Comparison of ENCODE assay signal across 1 cellular context in genomic region chr9:121259935-121260334, GRCh38.
TF ChIP-seq lines count a peak whose summit lies in the region.

No MANE protein-coding gene starts in this region.

TF ChIP-seq in PFSK-1, 5 proteins besides CTCF, POLR2A, EP300 and RAD21 (continued from another document):
- TF ChIP-seq, protein P1, sequence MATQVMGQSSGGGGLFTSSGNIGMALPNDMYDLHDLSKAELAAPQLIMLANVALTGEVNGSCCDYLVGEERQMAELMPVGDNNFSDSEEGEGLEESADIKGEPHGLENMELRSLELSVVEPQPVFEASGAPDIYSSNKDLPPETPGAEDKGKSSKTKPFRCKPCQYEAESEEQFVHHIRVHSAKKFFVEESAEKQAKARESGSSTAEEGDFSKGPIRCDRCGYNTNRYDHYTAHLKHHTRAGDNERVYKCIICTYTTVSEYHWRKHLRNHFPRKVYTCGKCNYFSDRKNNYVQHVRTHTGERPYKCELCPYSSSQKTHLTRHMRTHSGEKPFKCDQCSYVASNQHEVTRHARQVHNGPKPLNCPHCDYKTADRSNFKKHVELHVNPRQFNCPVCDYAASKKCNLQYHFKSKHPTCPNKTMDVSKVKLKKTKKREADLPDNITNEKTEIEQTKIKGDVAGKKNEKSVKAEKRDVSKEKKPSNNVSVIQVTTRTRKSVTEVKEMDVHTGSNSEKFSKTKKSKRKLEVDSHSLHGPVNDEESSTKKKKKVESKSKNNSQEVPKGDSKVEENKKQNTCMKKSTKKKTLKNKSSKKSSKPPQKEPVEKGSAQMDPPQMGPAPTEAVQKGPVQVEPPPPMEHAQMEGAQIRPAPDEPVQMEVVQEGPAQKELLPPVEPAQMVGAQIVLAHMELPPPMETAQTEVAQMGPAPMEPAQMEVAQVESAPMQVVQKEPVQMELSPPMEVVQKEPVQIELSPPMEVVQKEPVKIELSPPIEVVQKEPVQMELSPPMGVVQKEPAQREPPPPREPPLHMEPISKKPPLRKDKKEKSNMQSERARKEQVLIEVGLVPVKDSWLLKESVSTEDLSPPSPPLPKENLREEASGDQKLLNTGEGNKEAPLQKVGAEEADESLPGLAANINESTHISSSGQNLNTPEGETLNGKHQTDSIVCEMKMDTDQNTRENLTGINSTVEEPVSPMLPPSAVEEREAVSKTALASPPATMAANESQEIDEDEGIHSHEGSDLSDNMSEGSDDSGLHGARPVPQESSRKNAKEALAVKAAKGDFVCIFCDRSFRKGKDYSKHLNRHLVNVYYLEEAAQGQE (IDR thresholded peaks at IDR 0.05; ENCODE audit: insufficient read depth in 1 of 2, low read depth in 2 of 2, low read length in 2 of 2): peak; percentile 45 to 79; a peak in 3 of 4 replicates
